In the genomic region with DNA sequence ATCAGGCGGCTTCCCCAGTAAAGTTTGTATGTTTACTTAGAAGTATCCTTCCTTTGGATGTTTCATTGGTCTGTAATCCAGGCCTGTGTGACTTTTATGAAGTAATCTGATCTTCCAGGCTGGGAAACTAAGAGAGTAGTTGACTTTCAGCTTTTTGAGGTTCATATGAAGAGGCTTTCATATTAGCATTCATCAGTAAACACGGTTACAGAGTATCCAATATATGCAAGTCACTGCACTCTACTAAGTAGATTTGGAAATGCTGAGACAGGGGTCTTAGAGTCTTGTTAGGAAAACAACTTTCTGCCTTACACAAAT, we compare ENCODE assay signal across 8 cellular contexts. TPM values are rescaled to one million over a fixed set of nuclear protein-coding genes. Genes with fewer than 3 reads are reported as not detected.
DNase-seq lines count a peak whose midpoint lies in the region; ATAC-seq and TF ChIP-seq lines count a peak whose summit lies in the region.

No MANE protein-coding gene starts in this region.

- H3K79me1 ChIP-seq in neuronal stem cell (ENCODE audit: low read depth, low read length), result peaks cover 2% of the 10 kb centered on the region

- H3K27ac ChIP-seq in endodermal cell (ENCODE audit: low read depth, low read length) (no peak overlapping the region), neuronal stem cell (replicated peaks; ENCODE audit: low read length) (no peak overlapping the region)

- no peak overlapping the region for H4K91ac ChIP-seq in neuronal stem cell (ENCODE audit: low read depth, low read length, poor library complexity)

- H3K18ac ChIP-seq in neuronal stem cell (ENCODE audit: low read length), result no peak overlapping the region

- no peak overlapping the region for H4K8ac ChIP-seq in neuronal stem cell (ENCODE audit: low read depth, low read length)

- H2AFZ ChIP-seq in neuronal stem cell (ENCODE audit: low read length), result peak overlapping the region; percentile 96

- no peak overlapping the region for H3K14ac ChIP-seq in neuronal stem cell (ENCODE audit: low read length)

- 0 to 11% methylated on average over 1 to 2 of the region's 2 CpGs for WGBS in endodermal cell (ENCODE audit: insufficient coverage in 1 of 2, insufficient read length in 1 of 2), 2 experiments
- no CpG with 5 or more reads among the region's 2 CpGs for WGBS in neuronal stem cell (ENCODE audit: extremely low coverage in 2 of 2, insufficient read length in 2 of 2, insufficient replicate concordance in 1 of 2), 2 donors

- peaks cover 20% of the 10 kb centered on the region for H3K36me3 Mint-ChIP-seq in endodermal cell (ENCODE audit: low read depth)

- H3K23ac ChIP-seq in neuronal stem cell (ENCODE audit: low read depth, low read length, poor library complexity), result no peak overlapping the region

- H3K4me1 Mint-ChIP-seq in endodermal cell, result peaks cover 11% of the 10 kb centered on the region

- H3K27me3 ChIP-seq in NT2/D1 (ENCODE audit: insufficient read depth, insufficient read length) (no peaks in the 10 kb centered on the region), endodermal cell (ENCODE audit: control insufficient read depth, insufficient read depth, low read length, poor library complexity, severe bottlenecking) (no peaks in the 10 kb centered on the region), neuronal stem cell (ENCODE audit: control insufficient read depth in 3 of 3, insufficient read depth in 3 of 3, low read depth in 1 of 3, low read length in 3 of 3) (no peaks in the 10 kb centered on the region)

- no peaks in the 10 kb centered on the region for H3K9me3 Mint-ChIP-seq in endodermal cell

- H3K9me3 ChIP-seq in NT2/D1 (ENCODE audit: insufficient read depth, low read length) (no peaks in the 10 kb centered on the region), endodermal cell (ENCODE audit: control insufficient read depth, low read length) (no peaks in the 10 kb centered on the region), neuronal stem cell (replicated peaks in 1 of 2; ENCODE audit: control insufficient read depth in 2 of 2, insufficient read depth in 1 of 2, low read depth in 1 of 2, low read length in 2 of 2) (no peaks in the 10 kb centered on the region)

- H3K36me3 ChIP-seq in NT2/D1 (ENCODE audit: insufficient read depth, insufficient read length, low read length), result peaks cover 37% of the 10 kb centered on the region
- H3K36me3 ChIP-seq in endodermal cell (ENCODE audit: control insufficient read depth, insufficient read depth, low read length), result peaks cover 38% of the 10 kb centered on the region
- peaks cover 3 to 55% of the 10 kb centered on the region in 2 donors for H3K36me3 ChIP-seq in neuronal stem cell (replicated peaks in 1 of 2; ENCODE audit: control insufficient read depth in 2 of 2, insufficient read depth in 2 of 2, low read length in 2 of 2)

- H3K27ac Mint-ChIP-seq in endodermal cell, result peak overlapping the region; percentile 99

- peak overlapping the region; percentile 80 for H3K4me3 ChIP-seq in NT2/D1 (ENCODE audit: insufficient read length, low read depth)
- peak overlapping the region; percentile 92 for H3K4me3 ChIP-seq in endodermal cell (ENCODE audit: low read length)
- H3K4me3 ChIP-seq in neuronal stem cell (ENCODE audit: low read length in 2 of 2), result peak overlapping the region; percentile 90 to 94

- no peak overlapping the region for H2BK15ac ChIP-seq in neuronal stem cell (ENCODE audit: low read length)

- H2BK12ac ChIP-seq in neuronal stem cell (ENCODE audit: low read length), result no peak overlapping the region

- peak overlapping the region; percentile 96 for H3K4me3 Mint-ChIP-seq in endodermal cell

- H3K9ac ChIP-seq in NT2/D1 (ENCODE audit: insufficient read length, low read depth) (peak overlapping the region; percentile 90), endodermal cell (ENCODE audit: extremely low read depth, low read length, poor library complexity, severe bottlenecking) (peak overlapping the region; percentile 55), neuronal stem cell (ENCODE audit: low read depth, low read length, poor library complexity) (no peak overlapping the region)

- no peaks in the 10 kb centered on the region for H3K27me3 Mint-ChIP-seq in endodermal cell (ENCODE audit: insufficient read depth)

- no peak overlapping the region for H2BK5ac ChIP-seq in neuronal stem cell (ENCODE audit: low read length)

- H3K4me2 ChIP-seq in neuronal stem cell (ENCODE audit: insufficient read depth, low read length, poor library complexity, severe bottlenecking), result peak overlapping the region; percentile 64

- H3K4me1 ChIP-seq in NT2/D1 (ENCODE audit: insufficient read depth, insufficient read length) (no peaks in the 10 kb centered on the region), endodermal cell (ENCODE audit: control insufficient read depth, insufficient read depth, low read length) (no peaks in the 10 kb centered on the region), neuronal stem cell (ENCODE audit: control insufficient read depth in 2 of 2, insufficient read depth in 1 of 2, low read depth in 1 of 2, low read length in 2 of 2) (peaks cover 3 to 8% of the 10 kb centered on the region in 2 donors)

- H2AK5ac ChIP-seq in neuronal stem cell (ENCODE audit: low read depth, low read length), result no peak overlapping the region

- H2BK120ac ChIP-seq in neuronal stem cell (ENCODE audit: low read depth, low read length), result no peak overlapping the region

- H3K4ac ChIP-seq in neuronal stem cell (ENCODE audit: low read length), result no peak overlapping the region

- DNase-seq in Daoy (ENCODE audit: low read depth) (peak; percentile 8), NT2/D1 (ENCODE audit: low read depth, low spot score) (no peak), endodermal cell (no peak), neuronal stem cell (ENCODE audit: low spot score) (no peak), SIG-M5 treated with dmso at 0.1 percent for 504 hours (lab: John Stamatoyannopoulos, UW; ENCODE audit: unreplicated experiment) (no peak), omental fat pad (ENCODE audit: low spot score) (no peak)

- ATAC-seq in GM18873 (IDR thresholded peaks at IDR 0.05; ENCODE audit: low FRiP score, unreplicated experiment) (no peak), omental fat pad (ENCODE audit: low FRiP score) (no peak), HG02852 (IDR thresholded peaks at IDR 0.05; ENCODE audit: unreplicated experiment) (no peak)

- TF ChIP-seq CTCF in endodermal cell (conservative IDR thresholded peaks at IDR 0.05) (no peak), omental fat pad (IDR thresholded peaks at IDR 0.05) (no peak)

RNA-seq across cellular contexts. Expression of a gene that starts 1.1 kb away (rescaled TPM):
- 26.9 and 38.5 TPM in 2 replicates for total RNA-seq in Daoy (2014; rRNA removed; shearing (Covaris generic))
- total RNA-seq in endodermal cell (10 to 100 TPM; 49.6 to 53.5 TPM), omental fat pad (10 to 100 TPM; 26.2 to 38.9 (median 30.1) TPM)
- polyA plus RNA-seq in endodermal cell (2013, experiment 1 of 2), result 49.4 TPM
- 51.5 TPM for polyA plus RNA-seq in endodermal cell (2013, experiment 2 of 2)
- polyA plus RNA-seq in neuronal stem cell (2013, experiment 1 of 2), result 39.7 TPM
- polyA plus RNA-seq in neuronal stem cell (2013, experiment 2 of 2), result 39.9 TPM

RNA-seq across cellular contexts. Expression of a gene that starts 15.0 kb away (rescaled TPM):
- total RNA-seq in Daoy (2014; rRNA removed; shearing (Covaris generic)), result 135 and 140 TPM in 2 replicates
- total RNA-seq in endodermal cell (10 to 100 TPM; 46.0 to 54.7 TPM), omental fat pad (10 to 100 TPM; 14.6 to 57.8 (median 23.8) TPM)
- polyA plus RNA-seq in endodermal cell (2013, experiment 1 of 2), result 45.1 TPM
- 43.8 TPM for polyA plus RNA-seq in endodermal cell (2013, experiment 2 of 2)
- 45.9 TPM for polyA plus RNA-seq in neuronal stem cell (2013, experiment 1 of 2)
- 47.4 TPM for polyA plus RNA-seq in neuronal stem cell (2013, experiment 2 of 2)

RNA-seq across cellular contexts. Expression of a gene that starts 15.2 kb away (rescaled TPM):
- 33.4 and 127 TPM in 2 replicates for total RNA-seq in Daoy (2014; rRNA removed; shearing (Covaris generic))
- total RNA-seq in endodermal cell (10 to 100 TPM; 29.3 to 29.8 TPM), omental fat pad (10 to 100 TPM; 12.3 to 22.9 (median 16.0) TPM)
- polyA plus RNA-seq in endodermal cell (2013, experiment 1 of 2), result 37.1 TPM
- 35.3 TPM for polyA plus RNA-seq in endodermal cell (2013, experiment 2 of 2)
- 24.9 TPM for polyA plus RNA-seq in neuronal stem cell (2013, experiment 1 of 2)
- polyA plus RNA-seq in neuronal stem cell (2013, experiment 2 of 2), result 26.3 TPM
